Comparison of ENCODE assay signal across 11 cellular contexts in genomic region chr1:229130028-229130668, GRCh38.
DNase-seq lines count a peak whose midpoint lies in the region; ATAC-seq and TF ChIP-seq lines count a peak whose summit lies in the region.
"Had no signal": no experiment of that assay in that cellular context is flagged by ENCODE, and none has a peak within 500 bp of the region (broad histone marks: within the 10 kb centered on the region; RNA-seq: fewer than 3 reads in every experiment).

No MANE protein-coding gene starts in this region.

- H3K27ac ChIP-seq in thymus (ENCODE audit: low read depth) = peak overlapping the region; percentile 25

- DNase-seq in activated gamma-delta T cell treated with Interleukin-2 at 50 U/mL for 16 hours = peak; percentile 22
- no peak for DNase-seq in activated gamma-delta T cell (lab: John Stamatoyannopoulos, UW)
- no peak for DNase-seq in WTC11 (ENCODE audit: low spot score)
- peak; percentile 86 for DNase-seq in left lobe of liver (ENCODE audit: low spot score)
- DNase-seq: effector CD8-positive, alpha-beta T cell; NCI-H2107 had no signal

- peaks cover 14% of the 10 kb centered on the region for H3K27me3 Mint-ChIP-seq in WTC11 (ENCODE audit: low read depth)

- H3K36me3 Mint-ChIP-seq in WTC11 = peaks cover 18% of the 10 kb centered on the region

- peaks cover 26% of the 10 kb centered on the region for H3K9me3 Mint-ChIP-seq in WTC11

- POLR2A ChIA-PET in WTC11 (lab: Charles Lee) = no interaction called here

- H3K4me3 ChIP-seq in thymus (ENCODE audit: low read length) = no peak overlapping the region

- H3K27me3 ChIP-seq in thymus (ENCODE audit: control insufficient read depth, insufficient read depth) = no peaks in the 10 kb centered on the region

- no peak overlapping the region for H3K4me3 Mint-ChIP-seq in WTC11
- H3K4me3 Mint-ChIP-seq: activated T-cell treated with anti-CD3 and anti-CD28 coated beads, Interleukin-2, amount 50 U/mL, for 72 hours had no signal

- peaks cover 24% of the 10 kb centered on the region for H3K4me1 Mint-ChIP-seq in WTC11

- 33% methylated on average over 9 of the region's 9 CpGs for WGBS in thymus

- H3K4me1 ChIP-seq in thymus (ENCODE audit: control insufficient read depth, insufficient read depth, low read length) = peaks cover 27% of the 10 kb centered on the region

- H3K36me3 ChIP-seq in thymus (ENCODE audit: control insufficient read depth, insufficient read depth) = no peaks in the 10 kb centered on the region

- ATAC-seq in WTC11 = no peak
- ATAC-seq in left lobe of liver = peak; percentile 83
- ATAC-seq in GM19395 (IDR thresholded peaks at IDR 0.05; ENCODE audit: unreplicated experiment) = no peak
- no peak for ATAC-seq in GM19035 (IDR thresholded peaks at IDR 0.05; ENCODE audit: unreplicated experiment)
- no peak for ATAC-seq in GM18873 (IDR thresholded peaks at IDR 0.05; ENCODE audit: low FRiP score, unreplicated experiment)

- TF ChIP-seq CTCF in WTC11 (IDR thresholded peaks at IDR 0.05) = no peak

- CTCF ChIA-PET in WTC11 (lab: Charles Lee) = no interaction called here

- H3K9me3 ChIP-seq in thymus (ENCODE audit: control insufficient read depth) = peaks cover 2% of the 10 kb centered on the region

- no peak overlapping the region for H3K27ac Mint-ChIP-seq in WTC11
- H3K27ac Mint-ChIP-seq: activated T-cell treated with anti-CD3 and anti-CD28 coated beads, Interleukin-2, amount 50 U/mL, for 72 hours had no signal

TF ChIP-seq in WTC11, 78 proteins besides CTCF, POLR2A, EP300 and RAD21:
- TF ChIP-seq MAX (CRISPR knock-in tag; IDR thresholded peaks at IDR 0.05) (no peak), ZBTB43 (CRISPR knock-in tag; IDR thresholded peaks at IDR 0.05) (no peak), ZNF317 (CRISPR knock-in tag; IDR thresholded peaks at IDR 0.05; ENCODE audit: borderline replicate concordance, low read depth) (no peak), GABPB1 (CRISPR knock-in tag; IDR thresholded peaks at IDR 0.05) (peak; percentile 46; the same call in 1 of the 2 replicates)

Comparison
In these comparisons a context has a peak if more than half of its experiments do, and no peak if none do; other contexts are left out.
1. DNase-seq: peak in activated gamma-delta T cell treated with Interleukin-2 at 50 U/mL for 16 hours (single experiment) and left lobe of liver (single experiment); none in activated gamma-delta T cell (single experiment) and WTC11 (single experiment).